Comparison of ENCODE assay signal across 13 cellular contexts in the genomic region with DNA sequence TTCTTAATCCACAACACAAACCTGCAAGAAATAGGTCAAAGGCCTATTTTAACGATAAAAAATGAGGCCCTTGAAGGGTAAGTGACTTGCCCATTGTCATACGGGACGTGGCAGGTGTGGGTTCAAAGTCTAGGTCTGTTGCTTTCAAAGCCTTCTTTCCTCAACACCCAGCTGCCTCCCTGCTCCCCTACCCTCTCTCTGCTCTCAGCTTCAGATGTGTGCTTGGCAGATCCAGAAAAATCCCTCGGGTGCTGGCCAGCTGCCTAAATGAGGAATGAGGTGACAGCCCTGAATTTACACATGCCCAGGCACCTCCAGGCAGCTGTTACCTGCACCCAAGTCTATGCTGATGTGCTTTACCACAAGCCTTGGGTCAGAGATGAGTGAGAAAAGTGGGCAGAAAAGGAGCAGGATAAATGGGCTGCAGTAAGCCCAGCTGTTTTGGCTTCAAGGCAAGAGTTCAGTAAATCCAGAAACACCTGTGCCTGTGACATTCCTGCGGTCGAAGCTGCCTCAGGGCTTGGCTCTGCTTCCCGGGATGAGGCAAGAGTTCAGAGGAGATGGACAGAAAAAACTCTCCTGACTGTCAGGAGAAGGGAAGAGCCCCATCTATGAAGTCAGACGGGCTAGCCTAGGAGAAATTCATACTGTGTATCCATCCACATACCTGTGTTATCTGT. TPM values are rescaled to one million over a fixed set of nuclear protein-coding genes. Genes with fewer than 3 reads are reported as not detected.
DNase-seq lines count a peak whose midpoint lies in the region; ATAC-seq and TF ChIP-seq lines count a peak whose summit lies in the region.
"Had no signal": no experiment of that assay in that cellular context is flagged by ENCODE, and none has a peak within 500 bp of the region (broad histone marks: within the 10 kb centered on the region; RNA-seq: fewer than 3 reads in every experiment).

No MANE protein-coding gene starts in this region.

- H3K36me3 ChIP-seq in prostate gland, result no peaks in the 10 kb centered on the region
- H3K36me3 ChIP-seq: cardiac muscle cell had no signal

- intact Hi-C loops in prostate gland (cut with DNase I), result no loop called here

- H3K27ac ChIP-seq in epithelial cell of prostate (peak overlapping the region; percentile 3), prostate gland (no peak overlapping the region)
- H3K27ac ChIP-seq: cardiac muscle cell had no signal

- H3K9me3 ChIP-seq in prostate gland, result no peaks in the 10 kb centered on the region

- ATAC-seq in HG03135 (IDR thresholded peaks at IDR 0.05; ENCODE audit: unreplicated experiment), result no peak
- ATAC-seq: stimulated activated naive CD8-positive, alpha-beta T cell treated with anti-CD3 and anti-CD28 coated beads, Interleukin-15, amount 100 ng/mL, for 72 hours had no signal

- H3K4me1 ChIP-seq in prostate gland (replicated peaks), result no peaks in the 10 kb centered on the region

- 41% methylated on average over 8 of the region's 8 CpGs for WGBS in prostate gland

- TF ChIP-seq POLR2A in prostate gland (IDR thresholded peaks at IDR 0.05), result no peak

- TF ChIP-seq CTCF in prostate gland (IDR thresholded peaks at IDR 0.05), result no peak

- peak; percentile 23 for DNase-seq in ELR (ENCODE audit: low read depth)
- DNase-seq in NCI-H2171 treated with DMSO at 0.1 percent for 48 hours (lab: John Stamatoyannopoulos, UW), result peak; percentile 99
- DNase-seq in epithelial cell of prostate (ENCODE audit: low read depth, low spot score), result peak; percentile 80
- peak; percentile 73 for DNase-seq in prostate gland (ENCODE audit: low spot score)
- no peak for DNase-seq in AG20443 (ENCODE audit: low spot score)
- DNase-seq in T1000 (lab: John Stamatoyannopoulos, UW), result no peak
- DNase-seq: activated CD4-positive, alpha-beta T cell treated with anti-CD3 and anti-CD28 coated beads for 48 hours; activated effector memory CD4-positive, alpha-beta T cell treated with Interleukin-2 at 50 U/mL for 16 hours; CD4-positive, alpha-beta T cell; stimulated activated naive CD8-positive, alpha-beta T cell treated with anti-CD3 and anti-CD28 coated beads, Interleukin-15, amount 100 ng/mL, for 72 hours; SW 1271 had no signal

- no peaks in the 10 kb centered on the region for H3K27me3 ChIP-seq in prostate gland (replicated peaks; ENCODE audit: insufficient read depth)
- H3K27me3 ChIP-seq: cardiac muscle cell had no signal

- H3K4me3 ChIP-seq in prostate gland, result no peak overlapping the region
- H3K4me3 ChIP-seq: cardiac muscle cell had no signal

RNA-seq across cellular contexts. Expression of a gene that starts 49.9 kb away (rescaled TPM):
- 10 to 100 TPM; 30.8 to 42.5 TPM for total RNA-seq in prostate gland

Comparison
In these comparisons a context has a peak if more than half of its experiments do, and no peak if none do; other contexts are left out.
1. DNase-seq: peak in ELR (single experiment), NCI-H2171 treated with DMSO at 0.1 percent for 48 hours (single experiment), epithelial cell of prostate (single experiment) and prostate gland (single experiment); none in AG20443 (single experiment) and T1000 (single experiment).